Comparison of ENCODE assay signal across 17 cellular contexts in genomic region chr4:77938560-77938959, GRCh38.
DNase-seq lines count a peak whose midpoint lies in the region; ATAC-seq and TF ChIP-seq lines count a peak whose summit lies in the region.
"Had no signal": no experiment of that assay in that cellular context is flagged by ENCODE, and none has a peak within 500 bp of the region (broad histone marks: within the 10 kb centered on the region; RNA-seq: fewer than 3 reads in every experiment).

No MANE protein-coding gene starts in this region.

- POLR2A ChIA-PET in OCI-LY7 (lab: Charles Lee): no interaction called here

- no peak overlapping the region for H3K27ac ChIP-seq in DND-41 (ENCODE audit: low read length)
- no peak overlapping the region for H3K27ac ChIP-seq in H9 (ENCODE audit: insufficient read length, low read depth, low read length)
- H3K27ac ChIP-seq in OCI-LY7 (ENCODE audit: low read depth, low read length, poor library complexity, severe bottlenecking): no peak overlapping the region
- H3K27ac ChIP-seq in endodermal cell (ENCODE audit: low read depth, low read length): no peak overlapping the region

- no peak overlapping the region for H3T11ph ChIP-seq in H9 (ENCODE audit: low read length)

- H3K9me3 Mint-ChIP-seq in H9 (peaks cover 0 to 4% of the 10 kb centered on the region in 2 experiments; a peak in 2 of 5 replicates), endodermal cell (peaks cover 4% of the 10 kb centered on the region)
- H3K9me3 Mint-ChIP-seq in stimulated activated naive CD8-positive, alpha-beta T cell treated with anti-CD3 and anti-CD28 coated beads, Interleukin-15, amount 100 ng/mL, for 72 hours: peaks cover 1 to 23% of the 10 kb centered on the region in 2 donors

- H3K27me3 Mint-ChIP-seq in H9 (ENCODE audit: low read depth): no peaks in the 10 kb centered on the region
- H3K27me3 Mint-ChIP-seq in endodermal cell (ENCODE audit: insufficient read depth): no peaks in the 10 kb centered on the region
- no peaks in the 10 kb centered on the region for H3K27me3 Mint-ChIP-seq in stimulated activated naive CD8-positive, alpha-beta T cell treated with anti-CD3 and anti-CD28 coated beads, Interleukin-15, amount 100 ng/mL, for 72 hours
- H3K27me3 Mint-ChIP-seq: B cell; CD4-positive, alpha-beta T cell had no signal

- H2AFZ ChIP-seq in DND-41 (ENCODE audit: low read depth, low read length) (no peak overlapping the region), H9 (ENCODE audit: low read length) (no peak overlapping the region), OCI-LY7 (ENCODE audit: low read length) (no peak overlapping the region)

- H4K8ac ChIP-seq in H9 (replicated peaks; ENCODE audit: insufficient read length, low read depth, low read length): no peak overlapping the region

- H3K4me3 Mint-ChIP-seq in H9: no peak overlapping the region
- H3K4me3 Mint-ChIP-seq in endodermal cell: no peak overlapping the region
- H3K4me3 Mint-ChIP-seq in stimulated activated naive CD8-positive, alpha-beta T cell treated with anti-CD3 and anti-CD28 coated beads, Interleukin-15, amount 100 ng/mL, for 72 hours: no peak overlapping the region
- H3K4me3 Mint-ChIP-seq: B cell; CD4-positive, alpha-beta T cell had no signal

- H3K79me2 ChIP-seq in DND-41 (ENCODE audit: insufficient read depth, low read length) (no peaks in the 10 kb centered on the region), H9 (ENCODE audit: insufficient read depth, low read length) (no peaks in the 10 kb centered on the region), OCI-LY7 (ENCODE audit: insufficient read depth, low read depth, low read length) (no peaks in the 10 kb centered on the region)

- no peak overlapping the region for H2BK5ac ChIP-seq in H9 (ENCODE audit: insufficient read length, low read length)

- H3K9me3 ChIP-seq in DND-41 (ENCODE audit: insufficient read depth, low read length, severe bottlenecking) (no peaks in the 10 kb centered on the region), H9 (ENCODE audit: control insufficient read depth, low read depth, low read length) (no peaks in the 10 kb centered on the region), OCI-LY7 (ENCODE audit: low read length) (no peaks in the 10 kb centered on the region), endodermal cell (ENCODE audit: control insufficient read depth, low read length) (no peaks in the 10 kb centered on the region)

- H3K9ac ChIP-seq in DND-41 (ENCODE audit: low read depth, low read length) (no peak overlapping the region), H9 (ENCODE audit: extremely low read depth, insufficient read length, low read length) (no peak overlapping the region), endodermal cell (ENCODE audit: extremely low read depth, low read length, poor library complexity, severe bottlenecking) (no peak overlapping the region)

- CTCF ChIA-PET in OCI-LY7 (lab: Charles Lee; ENCODE audit: unreplicated experiment): no interaction called here

- intact Hi-C loops in OCI-LY7 (cut with micrococcal nuclease; ENCODE audit: unreplicated experiment) (no loop called here), left colon (cut with DNase I, micrococcal nuclease) (no loop called here)

- no peak overlapping the region for H2BK15ac ChIP-seq in H9 (ENCODE audit: low read depth, low read length)

- no TSS peak for BruUV-seq in OCI-LY7 (replicated peaks; lab: Mats Ljungman, UMichigan)

- H3K4me2 ChIP-seq in DND-41 (ENCODE audit: insufficient read depth, low read length): no peak overlapping the region
- H3K4me2 ChIP-seq in H9 (ENCODE audit: insufficient read depth, insufficient read length, low read length): no peak overlapping the region
- no peak overlapping the region for H3K4me2 ChIP-seq in OCI-LY7 (ENCODE audit: low read length)

- no peak for DNase-seq in DND-41
- DNase-seq in H9: no peak
- no peak for DNase-seq in OCI-LY7 (ENCODE audit: low spot score)
- no peak for DNase-seq in endodermal cell
- DNase-seq in stimulated activated naive CD8-positive, alpha-beta T cell treated with anti-CD3 and anti-CD28 coated beads, Interleukin-15, amount 100 ng/mL, for 72 hours: no peak
- DNase-seq in left colon: no peak
- no peak for DNase-seq in SKM-1 (lab: John Stamatoyannopoulos, UW; ENCODE audit: unreplicated experiment)
- DNase-seq: C1 segment of cervical spinal cord; Calu3; CD4-positive, alpha-beta T cell; DMS 273 treated with DMSO at 0.1 percent for 48 hours; GOT3; HCEC 1CT; IMR-90; KG1 had no signal

- H3K56ac ChIP-seq in H9 (ENCODE audit: insufficient read length, low read depth, low read length): no peak overlapping the region

- no peak overlapping the region for H2AK5ac ChIP-seq in H9 (ENCODE audit: insufficient read length, low read length)

- no peaks in the 10 kb centered on the region for H3K9me2 ChIP-seq in OCI-LY7 (ENCODE audit: insufficient read depth, low read length)

- no peak overlapping the region for H4K5ac ChIP-seq in H9 (ENCODE audit: insufficient read length, low read depth, low read length)

- H3K4me3 ChIP-seq in DND-41 (ENCODE audit: low read depth in 1 of 2, low read length in 2 of 2): no peak overlapping the region
- no peak overlapping the region for H3K4me3 ChIP-seq in OCI-LY7 (ENCODE audit: low read depth, low read length, poor library complexity, severe bottlenecking)
- H3K4me3 ChIP-seq in endodermal cell (ENCODE audit: low read length): no peak overlapping the region

- H4K20me1 ChIP-seq in DND-41 (ENCODE audit: insufficient read depth, low read length) (no peaks in the 10 kb centered on the region), H9 (ENCODE audit: control insufficient read depth, insufficient read depth, insufficient read length) (no peaks in the 10 kb centered on the region), OCI-LY7 (ENCODE audit: insufficient read depth, low read length) (no peaks in the 10 kb centered on the region)

- H2BK120ac ChIP-seq in H9 (ENCODE audit: low read depth, low read length, poor library complexity, severe bottlenecking): no peak overlapping the region

- H3K27me3 ChIP-seq in DND-41 (ENCODE audit: insufficient read depth, low read length, poor library complexity): no peaks in the 10 kb centered on the region
- H3K27me3 ChIP-seq in H9 (ENCODE audit: insufficient read depth, low read length): no peaks in the 10 kb centered on the region
- no peaks in the 10 kb centered on the region for H3K27me3 ChIP-seq in endodermal cell (ENCODE audit: control insufficient read depth, insufficient read depth, low read length, poor library complexity, severe bottlenecking)

- WGBS in H9 (ENCODE audit: extremely low coverage, insufficient read length, low lambda C conversion rate): no CpG with 5 or more reads among the region's 1 CpG
- WGBS in endodermal cell (ENCODE audit: insufficient coverage in 1 of 2, insufficient read length in 1 of 2), 2 experiments: 96% methylated on average over 1 of the region's 1 CpG; no CpG with 5 or more reads in 1 of the 2 experiments

- ATAC-seq in DND-41 (ENCODE audit: insufficient read depth, low read depth) (peak; percentile 29; the same call in 1 of the 3 replicates), left colon (no peak), GM21529 (IDR thresholded peaks at IDR 0.05; ENCODE audit: unreplicated experiment) (no peak)
- no peak for ATAC-seq in stimulated activated naive CD8-positive, alpha-beta T cell treated with anti-CD3 and anti-CD28 coated beads, Interleukin-15, amount 100 ng/mL, for 72 hours

- no peak overlapping the region for H2BK20ac ChIP-seq in H9 (ENCODE audit: low read depth, low read length, poor library complexity, severe bottlenecking)

- H3K27ac Mint-ChIP-seq in H9 (no peak overlapping the region), endodermal cell (no peak overlapping the region)
- no peak overlapping the region for H3K27ac Mint-ChIP-seq in stimulated activated naive CD8-positive, alpha-beta T cell treated with anti-CD3 and anti-CD28 coated beads, Interleukin-15, amount 100 ng/mL, for 72 hours
- H3K27ac Mint-ChIP-seq: B cell; CD4-positive, alpha-beta T cell had no signal

- H4K91ac ChIP-seq in H9 (ENCODE audit: insufficient read length, low read depth, low read length): no peak overlapping the region

- H2BK12ac ChIP-seq in H9 (ENCODE audit: insufficient read length, low read depth, low read length): no peak overlapping the region

- no peaks in the 10 kb centered on the region for H3K79me1 ChIP-seq in H9 (ENCODE audit: insufficient read depth, low read depth, low read length, poor library complexity, severe bottlenecking)

- TF ChIP-seq CTCF in DND-41 (IDR thresholded peaks at IDR 0.05; ENCODE audit: borderline replicate concordance, extremely low read depth, low read length, poor library complexity, severe bottlenecking) (no peak), H9 (conservative IDR thresholded peaks at IDR 0.05) (peak; percentile 42), OCI-LY7 (conservative IDR thresholded peaks at IDR 0.05; ENCODE audit: low read length) (0 out of 2 replicates have a peak, but pooled peaks have one; percentile 25), endodermal cell (conservative IDR thresholded peaks at IDR 0.05) (peak; percentile 57)

- no peaks in the 10 kb centered on the region; the same call in 1 of the 2 replicates for H3K36me3 ChIP-seq in DND-41 (ENCODE audit: insufficient read depth, low read length)
- H3K36me3 ChIP-seq in OCI-LY7 (ENCODE audit: insufficient read depth, low read length): peaks cover 57% of the 10 kb centered on the region
- no peaks in the 10 kb centered on the region for H3K36me3 ChIP-seq in endodermal cell (ENCODE audit: control insufficient read depth, insufficient read depth, low read length)

- peaks cover 7 to 17% (median 10%) of the 10 kb centered on the region in 3 experiments; a peak in 4 of 7 replicates for H3K36me3 Mint-ChIP-seq in H9 (ENCODE audit: insufficient read depth in 1 of 3, low read depth in 3 of 3)
- H3K36me3 Mint-ChIP-seq in endodermal cell (ENCODE audit: low read depth): peaks cover 29% of the 10 kb centered on the region

- H3K4me1 ChIP-seq in DND-41 (ENCODE audit: insufficient read depth, low read length) (no peaks in the 10 kb centered on the region), H9 (ENCODE audit: insufficient read depth, low read length) (no peaks in the 10 kb centered on the region), OCI-LY7 (ENCODE audit: insufficient read depth, low read length, poor library complexity, severe bottlenecking) (no peaks in the 10 kb centered on the region), endodermal cell (ENCODE audit: control insufficient read depth, insufficient read depth, low read length) (no peaks in the 10 kb centered on the region)

- H3K23me2 ChIP-seq in H9 (ENCODE audit: insufficient read length, low read depth, low read length, poor library complexity, severe bottlenecking): no peaks in the 10 kb centered on the region

- no peak overlapping the region for H3K23ac ChIP-seq in H9 (ENCODE audit: insufficient read length, low read depth, low read length)

- H3K14ac ChIP-seq in H9 (ENCODE audit: insufficient read depth, low read length): no peak overlapping the region

- no peak overlapping the region for H3K18ac ChIP-seq in H9 (ENCODE audit: insufficient read length, low read depth, low read length)

- H3K4me1 Mint-ChIP-seq in H9: peaks cover 0 to under 1% of the 10 kb centered on the region in 2 experiments; a peak in 2 of 4 replicates
- H3K4me1 Mint-ChIP-seq in endodermal cell: no peaks in the 10 kb centered on the region
- H3K4me1 Mint-ChIP-seq in stimulated activated naive CD8-positive, alpha-beta T cell treated with anti-CD3 and anti-CD28 coated beads, Interleukin-15, amount 100 ng/mL, for 72 hours: peaks cover 33% of the 10 kb centered on the region
- H3K4me1 Mint-ChIP-seq: B cell had no signal

- no peak overlapping the region for H3K4ac ChIP-seq in H9 (ENCODE audit: low read depth, low read length)
